Comparison of ENCODE assay signal across 24 cellular contexts in genomic region chr19:19858751-19859150, GRCh38.
"Had no signal": no experiment of that assay in that cellular context is flagged by ENCODE, and none has a peak within 500 bp of the region (broad histone marks: within the 10 kb centered on the region; RNA-seq: fewer than 3 reads in every experiment).

No MANE protein-coding gene starts in this region.

- H3K9me3 Mint-ChIP-seq: activated CD8-positive, alpha-beta T cell treated with anti-CD3 and anti-CD28 coated beads for 36 hours had no signal

- H3K4me3 Mint-ChIP-seq: T-helper 17 cell had no signal

- H3K4me3 ChIP-seq: ascending aorta, body of pancreas, K562, Peyer's patch, SJSA1 had no signal

- H3K36me3 ChIP-seq: ascending aorta, Peyer's patch, SJSA1 had no signal

- H3K4me1 ChIP-seq: ascending aorta, body of pancreas, Peyer's patch, SJSA1 had no signal

- H3K27ac ChIP-seq: ascending aorta, body of pancreas, Peyer's patch, SJSA1 had no signal

- H3K9me3 ChIP-seq: ascending aorta, body of pancreas, Peyer's patch had no signal

- ATAC-seq: activated CD8-positive, alpha-beta T cell treated with anti-CD3 and anti-CD28 coated beads for 36 hours; body of pancreas; K562; SK-N-SH treated with all-trans-retinoic acid at 6 μM for 48 hours; T-helper 17 cell had no signal

- H3K27me3 Mint-ChIP-seq: activated CD8-positive, alpha-beta T cell treated with anti-CD3 and anti-CD28 coated beads for 36 hours; T-helper 17 cell had no signal

- H3K27me3 ChIP-seq: ascending aorta, body of pancreas, Peyer's patch, SJSA1 had no signal

- DNase-seq: activated CD4-positive, alpha-beta T cell treated with anti-CD3 and anti-CD28 coated beads for 4 hours; activated CD8-positive, alpha-beta memory T cell treated with anti-CD3 and anti-CD28 coated beads, Interleukin-2, amount 50 U/mL, for 4 hours; activated CD8-positive, alpha-beta T cell treated with anti-CD3 and anti-CD28 coated beads for 36 hours; activated naive CD4-positive, alpha-beta T cell treated with anti-CD3 and anti-CD28 coated beads, Interleukin-2, amount 50 U/mL, for 16 hours; amniotic stem cell; body of pancreas; central memory CD4-positive, alpha-beta T cell; Karpas-422; MM.1S; NCI-H1105 treated with DMSO at 0.1 percent for 48 hours; NCI-H1436 treated with DMSO at 0.1 percent for 48 hours; NCI-H187; NCI-H2081; NCI-H510A treated with DMSO at 0.1 percent for 48 hours; NCI-H69; NK-92 treated with Interleukin-12 subunit alpha and Interleukin-12 subunit beta, amount 100 ng/mL, for 24 hours; Peyer's patch; SHP77; T-helper 17 cell; T1000 had no signal

- H3K27ac Mint-ChIP-seq: activated CD8-positive, alpha-beta T cell treated with anti-CD3 and anti-CD28 coated beads for 36 hours; T-helper 17 cell had no signal
